ENCODE assay signal across 8 cellular contexts in the genomic region with DNA sequence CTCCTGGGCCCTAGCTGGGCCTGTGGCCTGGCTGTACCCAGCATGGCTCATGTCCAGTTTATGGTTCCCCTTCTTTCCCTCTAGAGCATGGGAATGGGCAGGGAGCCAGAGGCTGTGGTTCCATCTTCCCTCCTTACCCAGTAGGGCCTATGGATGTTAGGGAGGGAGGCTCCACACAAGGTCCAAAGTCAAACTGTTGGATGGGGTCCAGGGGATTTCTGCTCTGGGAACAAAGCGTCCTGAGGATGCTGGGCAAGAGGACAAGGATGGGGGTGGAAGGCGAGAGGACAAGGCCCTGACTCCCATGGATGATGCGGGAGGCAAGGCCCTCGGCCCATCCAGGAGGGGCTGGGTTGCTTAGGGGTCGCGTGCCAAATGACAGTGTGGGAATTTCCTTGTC. TPM values are rescaled to one million over a fixed set of nuclear protein-coding genes. Genes with fewer than 3 reads are reported as not detected.
DNase-seq lines count a peak whose midpoint lies in the region; ATAC-seq, FAIRE-seq and TF ChIP-seq lines count a peak whose summit lies in the region.
"Had no signal": no experiment of that assay in that cellular context is flagged by ENCODE, and none has a peak within 500 bp of the region (broad histone marks: within the 10 kb centered on the region; RNA-seq: fewer than 3 reads in every experiment).

No MANE protein-coding gene starts in this region.

- H4K91ac ChIP-seq in neuronal stem cell (ENCODE audit: low read depth, low read length, poor library complexity), result no peak overlapping the region

- H3K4me1 ChIP-seq in astrocyte (ENCODE audit: insufficient read depth, low read length), result peaks cover 21% of the 10 kb centered on the region
- H3K4me1 ChIP-seq in neuronal stem cell (ENCODE audit: control insufficient read depth in 2 of 2, insufficient read depth in 1 of 2, low read depth in 1 of 2, low read length in 2 of 2), result peaks cover 9 to 13% of the 10 kb centered on the region in 2 donors

- ATAC-seq in HG03457 (IDR thresholded peaks at IDR 0.05; ENCODE audit: unreplicated experiment) (no peak), GM18519 (IDR thresholded peaks at IDR 0.05; ENCODE audit: low FRiP score, unreplicated experiment) (no peak)

- H4K8ac ChIP-seq in neuronal stem cell (ENCODE audit: low read depth, low read length), result no peak overlapping the region

- H3K18ac ChIP-seq in neuronal stem cell (ENCODE audit: low read length), result no peak overlapping the region

- peaks cover 32% of the 10 kb centered on the region for H3K4me1 Mint-ChIP-seq in astrocyte (ENCODE audit: low read depth, unreplicated experiment)
- no peaks in the 10 kb centered on the region for H3K4me1 Mint-ChIP-seq in activated T-cell treated with anti-CD3 and anti-CD28 coated beads, Interleukin-2, amount 50 U/mL, for 24 hours (ENCODE audit: low read depth)

- WGBS in neuronal stem cell (ENCODE audit: extremely low coverage in 2 of 2, insufficient read length in 2 of 2, insufficient replicate concordance in 1 of 2), 2 donors, result no CpG with 5 or more reads among the region's 6 CpGs

- H3K4me3 ChIP-seq in astrocyte (ENCODE audit: insufficient read depth, low read depth, low read length) (no peak overlapping the region), neuronal stem cell (ENCODE audit: low read length in 2 of 2) (no peak overlapping the region)

- H2BK5ac ChIP-seq in neuronal stem cell (ENCODE audit: low read length), result no peak overlapping the region

- H2AK5ac ChIP-seq in neuronal stem cell (ENCODE audit: low read depth, low read length), result no peak overlapping the region

- peaks cover 44% of the 10 kb centered on the region for H3K36me3 Mint-ChIP-seq in astrocyte (ENCODE audit: low read depth, unreplicated experiment)
- H3K36me3 Mint-ChIP-seq in activated T-cell treated with anti-CD3 and anti-CD28 coated beads, Interleukin-2, amount 50 U/mL, for 24 hours (ENCODE audit: low read depth), result peaks cover 78% of the 10 kb centered on the region

- H2AFZ ChIP-seq in astrocyte (ENCODE audit: low read depth, low read length) (no peak overlapping the region), neuronal stem cell (ENCODE audit: low read length) (no peak overlapping the region)

- H3K14ac ChIP-seq in neuronal stem cell (ENCODE audit: low read length), result no peak overlapping the region

- H3K79me1 ChIP-seq in neuronal stem cell (ENCODE audit: low read depth, low read length), result peaks cover 7% of the 10 kb centered on the region

- H3K36me3 ChIP-seq in astrocyte (ENCODE audit: insufficient read depth, low read length) (peaks cover 3% of the 10 kb centered on the region), neuronal stem cell (replicated peaks in 1 of 2; ENCODE audit: control insufficient read depth in 2 of 2, insufficient read depth in 2 of 2, low read length in 2 of 2) (peaks cover 29 to 74% of the 10 kb centered on the region in 2 donors)

- H3K27me3 ChIP-seq in astrocyte (ENCODE audit: insufficient read depth, low read length) (no peaks in the 10 kb centered on the region), neuronal stem cell (ENCODE audit: control insufficient read depth in 3 of 3, insufficient read depth in 3 of 3, low read depth in 1 of 3, low read length in 3 of 3) (no peaks in the 10 kb centered on the region)

- no peaks in the 10 kb centered on the region for H3K9me3 ChIP-seq in astrocyte (ENCODE audit: insufficient read depth, low read depth, low read length)
- no peaks in the 10 kb centered on the region for H3K9me3 ChIP-seq in neuronal stem cell (replicated peaks in 1 of 2; ENCODE audit: control insufficient read depth in 2 of 2, insufficient read depth in 1 of 2, low read depth in 1 of 2, low read length in 2 of 2)

- H3K79me2 ChIP-seq in astrocyte (ENCODE audit: insufficient read depth, low read length), result no peaks in the 10 kb centered on the region

- TF ChIP-seq CTCF in astrocyte (IDR thresholded peaks at IDR 0.05; ENCODE audit: insufficient read depth, low read depth, low read length), result no peak

- H3K27ac ChIP-seq in astrocyte (ENCODE audit: low read depth, low read length), result no peak overlapping the region
- no peak overlapping the region for H3K27ac ChIP-seq in neuronal stem cell (replicated peaks; ENCODE audit: low read length)

- no peak overlapping the region for H2BK12ac ChIP-seq in neuronal stem cell (ENCODE audit: low read length)

- H3K9me3 Mint-ChIP-seq in astrocyte (ENCODE audit: unreplicated experiment), result peaks cover 13% of the 10 kb centered on the region
- H3K9me3 Mint-ChIP-seq in activated T-cell treated with anti-CD3 and anti-CD28 coated beads, Interleukin-2, amount 50 U/mL, for 24 hours, result no peaks in the 10 kb centered on the region

- no peak overlapping the region for H3K27ac Mint-ChIP-seq in astrocyte (ENCODE audit: unreplicated experiment)
- no peak overlapping the region for H3K27ac Mint-ChIP-seq in activated T-cell treated with anti-CD3 and anti-CD28 coated beads, Interleukin-2, amount 50 U/mL, for 24 hours

- H4K20me1 ChIP-seq in astrocyte (ENCODE audit: insufficient read depth, low read length), result no peaks in the 10 kb centered on the region

- H2BK15ac ChIP-seq in neuronal stem cell (ENCODE audit: low read length), result peak overlapping the region; percentile 15

- DNase-seq in astrocyte (ENCODE audit: low read depth) (peak; percentile 57), glomerular visceral epithelial cell (ENCODE audit: extremely low spot score) (peak; percentile 92), neuronal stem cell (ENCODE audit: low spot score) (no peak), ureter (ENCODE audit: low spot score) (peak; percentile 88)
- no peak for DNase-seq in activated T-cell treated with anti-CD3 and anti-CD28 coated beads, Interleukin-2, amount 50 U/mL, for 24 hours
- DNase-seq: foreskin melanocyte had no signal

- H3K23ac ChIP-seq in neuronal stem cell (ENCODE audit: low read depth, low read length, poor library complexity), result peak overlapping the region; percentile 8

- H3K4me2 ChIP-seq in astrocyte (ENCODE audit: low read length), result peak overlapping the region; percentile 34
- no peak overlapping the region for H3K4me2 ChIP-seq in neuronal stem cell (ENCODE audit: insufficient read depth, low read length, poor library complexity, severe bottlenecking)

- H3K4me3 Mint-ChIP-seq in astrocyte (ENCODE audit: unreplicated experiment), result no peak overlapping the region
- H3K4me3 Mint-ChIP-seq in activated T-cell treated with anti-CD3 and anti-CD28 coated beads, Interleukin-2, amount 50 U/mL, for 24 hours, result no peak overlapping the region

- peaks cover 9% of the 10 kb centered on the region for H3K27me3 Mint-ChIP-seq in astrocyte (ENCODE audit: low read depth, unreplicated experiment)
- H3K27me3 Mint-ChIP-seq in activated T-cell treated with anti-CD3 and anti-CD28 coated beads, Interleukin-2, amount 50 U/mL, for 24 hours, result no peaks in the 10 kb centered on the region

- H3K9ac ChIP-seq in astrocyte (ENCODE audit: low read length) (no peak overlapping the region), neuronal stem cell (ENCODE audit: low read depth, low read length, poor library complexity) (no peak overlapping the region)

- no peak overlapping the region for H2BK120ac ChIP-seq in neuronal stem cell (ENCODE audit: low read depth, low read length)

- no peak overlapping the region for H3K4ac ChIP-seq in neuronal stem cell (ENCODE audit: low read length)

- FAIRE-seq in astrocyte (lab: Jason Lieb, UNC), result no peak

RNA-seq across cellular contexts. Expression of a gene that starts 17.3 kb away (rescaled TPM):
- total RNA-seq in astrocyte (12.3 and 17.5 TPM in 2 replicates), ureter (26.1 TPM)
- 4.5 TPM for polyA plus RNA-seq in neuronal stem cell (2013, experiment 1 of 2)
- 4.4 TPM for polyA plus RNA-seq in neuronal stem cell (2013, experiment 2 of 2)

RNA-seq across cellular contexts. Expression of a gene that starts 56.7 kb away (rescaled TPM):
- total RNA-seq in astrocyte (60.5 and 64.3 TPM in 2 replicates), ureter (71.0 TPM)
- 93.0 TPM for polyA plus RNA-seq in neuronal stem cell (2013, experiment 1 of 2)
- polyA plus RNA-seq in neuronal stem cell (2013, experiment 2 of 2), result 96.3 TPM

Comparison
In these comparisons a context has a peak if more than half of its experiments do, and no peak if none do; other contexts are left out.
1. DNase-seq: peak in astrocyte (single experiment), glomerular visceral epithelial cell (single experiment) and ureter (single experiment); none in neuronal stem cell (single experiment) and activated T-cell treated with anti-CD3 and anti-CD28 coated beads, Interleukin-2, amount 50 U/mL, for 24 hours (single experiment).